Comparison of ENCODE assay signal across 19 cellular contexts in the genomic region with DNA sequence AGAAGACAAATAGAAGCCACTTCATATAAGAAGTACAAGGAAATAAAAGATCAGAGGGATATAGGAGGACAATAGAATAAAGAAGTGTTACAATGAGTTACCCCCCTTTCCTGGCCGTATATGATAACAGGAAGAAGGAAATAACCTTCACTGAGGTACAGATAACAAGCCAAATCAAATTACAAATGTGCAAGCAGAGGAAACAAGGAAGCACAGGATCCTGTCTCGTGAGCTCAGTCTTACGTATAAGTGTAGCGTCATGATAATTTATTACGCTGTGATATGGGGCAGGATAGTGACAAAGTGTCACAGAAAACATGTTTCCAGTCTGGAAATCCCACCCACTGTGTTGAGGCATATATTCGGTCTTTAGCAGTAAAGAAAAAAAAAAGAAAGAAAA. TPM values are rescaled to one million over a fixed set of nuclear protein-coding genes. Genes with fewer than 3 reads are reported as not detected.
DNase-seq lines count a peak whose midpoint lies in the region; ATAC-seq and FAIRE-seq lines count a peak whose summit lies in the region.
"Had no signal": no experiment of that assay in that cellular context is flagged by ENCODE, and none has a peak within 500 bp of the region (broad histone marks: within the 10 kb centered on the region; RNA-seq: fewer than 3 reads in every experiment).

No MANE protein-coding gene starts in this region.

- peaks cover 18 to 25% of the 10 kb centered on the region in 2 donors for H3K36me3 Mint-ChIP-seq in activated T-cell treated with anti-CD3 and anti-CD28 coated beads, Interleukin-2, amount 50 U/mL, for 72 hours (ENCODE audit: insufficient read depth in 2 of 2)
- peaks cover 22% of the 10 kb centered on the region for H3K36me3 Mint-ChIP-seq in effector memory CD8-positive, alpha-beta T cell (ENCODE audit: insufficient read depth)

- peaks cover 0 to 2% of the 10 kb centered on the region in 2 donors for H3K4me1 ChIP-seq in small intestine (ENCODE audit: control insufficient read depth in 2 of 2, insufficient read depth in 1 of 2, low read depth in 1 of 2, low read length in 1 of 2)
- H3K4me1 ChIP-seq: Caco-2 had no signal

- DNase-seq in activated T-cell treated with anti-CD3 and anti-CD28 coated beads, Interleukin-2, amount 50 U/mL, for 72 hours = no peak
- DNase-seq in activated T-cell treated with anti-CD3 and anti-CD28 coated beads, Interleukin-2, amount 50 U/mL, for 1 hour = no peak
- peak; percentile 70 for DNase-seq in NCI-H2029 (lab: John Stamatoyannopoulos, UW)
- DNase-seq in effector memory CD8-positive, alpha-beta T cell = no peak
- DNase-seq in small intestine = peak; percentile 46
- no peak for DNase-seq in NCI-H2107 (lab: John Stamatoyannopoulos, UW)
- DNase-seq in stimulated activated CD4-positive, alpha-beta T cell treated with anti-CD3 and anti-CD28 coated beads, Interleukin-4, amount 100 ng/mL, for 1 hour = no peak
- DNase-seq: activated CD4-positive, alpha-beta T cell treated with anti-CD3 and anti-CD28 coated beads, Interleukin-2, amount 50 U/mL, for 4 hours; aorta; Caco-2; right cardiac atrium; SIG-M5; T1000 had no signal

- H3K36me3 ChIP-seq in small intestine (ENCODE audit: control insufficient read depth in 2 of 2, insufficient read depth in 2 of 2, low read length in 2 of 2) = no peaks in the 10 kb centered on the region
- H3K36me3 ChIP-seq: esophagus muscularis mucosa had no signal

- no peak overlapping the region for H3K4me3 ChIP-seq in small intestine (ENCODE audit: low read depth in 1 of 2, low read length in 2 of 2)
- H3K4me3 ChIP-seq: esophagus muscularis mucosa, GM23338 had no signal

- no peak for FAIRE-seq in small intestine (lab: Jason Lieb, UNC)
- FAIRE-seq: G401.6, GM12892 had no signal

- peak overlapping the region; percentile 67 for H3K27ac Mint-ChIP-seq in activated T-cell treated with anti-CD3 and anti-CD28 coated beads, Interleukin-2, amount 50 U/mL, for 72 hours
- H3K27ac Mint-ChIP-seq in effector memory CD8-positive, alpha-beta T cell = peak overlapping the region; percentile 4 to 96
- H3K27ac Mint-ChIP-seq: GM23338, memory B cell had no signal

- no peaks in the 10 kb centered on the region for H3K27me3 ChIP-seq in small intestine (ENCODE audit: control insufficient read depth in 2 of 2, insufficient read depth in 2 of 2, low read length in 2 of 2)
- H3K27me3 ChIP-seq: esophagus muscularis mucosa had no signal

- no peaks in the 10 kb centered on the region for H3K9me3 ChIP-seq in small intestine (ENCODE audit: control insufficient read depth, low read depth)
- H3K9me3 ChIP-seq: Caco-2, esophagus muscularis mucosa had no signal

- H3K4me3 Mint-ChIP-seq in activated T-cell treated with anti-CD3 and anti-CD28 coated beads, Interleukin-2, amount 50 U/mL, for 72 hours = peak overlapping the region; percentile 20 to 73
- peak overlapping the region; percentile 59 to 70 for H3K4me3 Mint-ChIP-seq in effector memory CD8-positive, alpha-beta T cell
- H3K4me3 Mint-ChIP-seq: GM23338, memory B cell had no signal

- 20 to 50% (median 43%) methylated on average over 6 of the region's 6 CpGs for WGBS in small intestine, 3 donors

- peaks cover 47% of the 10 kb centered on the region for H3K4me1 Mint-ChIP-seq in activated T-cell treated with anti-CD3 and anti-CD28 coated beads, Interleukin-2, amount 50 U/mL, for 72 hours (ENCODE audit: low read depth)
- peaks cover 28 to 31% of the 10 kb centered on the region in 2 donors for H3K4me1 Mint-ChIP-seq in effector memory CD8-positive, alpha-beta T cell (ENCODE audit: low read depth in 2 of 2)

- H3K27ac ChIP-seq in small intestine (ENCODE audit: low read depth in 1 of 2, low read length in 1 of 2) = no peak overlapping the region
- H3K27ac ChIP-seq: esophagus muscularis mucosa had no signal

- no peak for ATAC-seq in activated T-cell treated with anti-CD3 and anti-CD28 coated beads, Interleukin-2, amount 50 U/mL, for 72 hours (replicated peaks in 1 of 2)
- no peak for ATAC-seq in effector memory CD8-positive, alpha-beta T cell (replicated peaks)
- ATAC-seq in GM19035 (IDR thresholded peaks at IDR 0.05; ENCODE audit: unreplicated experiment) = no peak
- ATAC-seq: GM23338 had no signal

- H3K27me3 Mint-ChIP-seq in activated T-cell treated with anti-CD3 and anti-CD28 coated beads, Interleukin-2, amount 50 U/mL, for 72 hours (ENCODE audit: low read depth) = no peaks in the 10 kb centered on the region
- no peaks in the 10 kb centered on the region for H3K27me3 Mint-ChIP-seq in effector memory CD8-positive, alpha-beta T cell
- H3K27me3 Mint-ChIP-seq: memory B cell had no signal

- peaks cover 1 to 11% of the 10 kb centered on the region in 2 donors for H3K9me3 Mint-ChIP-seq in activated T-cell treated with anti-CD3 and anti-CD28 coated beads, Interleukin-2, amount 50 U/mL, for 72 hours
- peaks cover 0 to 3% of the 10 kb centered on the region in 2 donors for H3K9me3 Mint-ChIP-seq in effector memory CD8-positive, alpha-beta T cell

RNA-seq across cellular contexts. Expression of a gene that starts 26.5 kb away (rescaled TPM):
- 10 to 100 TPM; 20.0 to 25.5 TPM for total RNA-seq in activated T-cell treated with anti-CD3 and anti-CD28 coated beads, Interleukin-2, amount 50 U/mL, for 72 hours
- 1 to 10 TPM; 5.1 to 9.4 (median 8.3) TPM for polyA plus RNA-seq in small intestine

Comparison
In these comparisons a context has a peak if more than half of its experiments do, and no peak if none do; other contexts are left out.
1. DNase-seq: peak in NCI-H2029 (single experiment) and small intestine (single experiment); none in activated T-cell treated with anti-CD3 and anti-CD28 coated beads, Interleukin-2, amount 50 U/mL, for 72 hours (0 of 2), activated T-cell treated with anti-CD3 and anti-CD28 coated beads, Interleukin-2, amount 50 U/mL, for 1 hour (single experiment), effector memory CD8-positive, alpha-beta T cell (0 of 3), NCI-H2107 (single experiment) and stimulated activated CD4-positive, alpha-beta T cell treated with anti-CD3 and anti-CD28 coated beads, Interleukin-4, amount 100 ng/mL, for 1 hour (single experiment).